Comparison of ENCODE assay signal across 9 cellular contexts in genomic region chr13:75357576-75358295, GRCh38.
DNase-seq lines count a peak whose midpoint lies in the region; ATAC-seq and TF ChIP-seq lines count a peak whose summit lies in the region.
"Had no signal": no experiment of that assay in that cellular context is flagged by ENCODE, and none has a peak within 500 bp of the region (broad histone marks: within the 10 kb centered on the region; RNA-seq: fewer than 3 reads in every experiment).

No MANE protein-coding gene starts in this region.

- H2AFZ ChIP-seq in Karpas-422 (ENCODE audit: low read length): no peak overlapping the region

- H3K9ac ChIP-seq in Karpas-422 (ENCODE audit: low read length): no peak overlapping the region

- peak; percentile 97 to 98 for ATAC-seq in activated naive CD4-positive, alpha-beta T cell treated with anti-CD3 and anti-CD28 coated beads, Interleukin-2, amount 50 U/mL, for 72 hours
- peak; percentile 46 for ATAC-seq in left ventricle myocardium superior

- H3K27me3 ChIP-seq in Karpas-422 (ENCODE audit: low read length) (no peaks in the 10 kb centered on the region), SJCRH30 (no peaks in the 10 kb centered on the region)

- H3K4me1 ChIP-seq in Karpas-422 (ENCODE audit: low read length) (no peaks in the 10 kb centered on the region), SJCRH30 (no peaks in the 10 kb centered on the region)

- peak; percentile 73 for TF ChIP-seq CTCF in GM12874 (IDR thresholded peaks at IDR 0.05; ENCODE audit: insufficient read depth, low read depth, low read length)

- no peaks in the 10 kb centered on the region for H3K9me2 ChIP-seq in Karpas-422 (replicated peaks; ENCODE audit: insufficient read depth, low read length)

- no peaks in the 10 kb centered on the region for H3K36me3 ChIP-seq in Karpas-422 (ENCODE audit: insufficient read depth, low read length)
- H3K36me3 ChIP-seq in SJCRH30: peaks cover 3% of the 10 kb centered on the region; the same call in 1 of the 2 replicates

- H3K27ac ChIP-seq in Karpas-422 (ENCODE audit: low read length) (no peak overlapping the region), SJCRH30 (no peak overlapping the region)
- H3K27ac ChIP-seq: epithelial cell of prostate had no signal

- H3K36me3 Mint-ChIP-seq in activated naive CD4-positive, alpha-beta T cell treated with anti-CD3 and anti-CD28 coated beads, Interleukin-2, amount 50 U/mL, for 72 hours: no peaks in the 10 kb centered on the region

- DNase-seq in H4 (ENCODE audit: low spot score): peak; percentile 72
- peak; percentile 82 for DNase-seq in Karpas-422
- peak; percentile 46 to 76 for DNase-seq in SJCRH30
- peak in 1 of 2 donors; percentile 43 for DNase-seq in activated naive CD4-positive, alpha-beta T cell treated with anti-CD3 and anti-CD28 coated beads, Interleukin-2, amount 50 U/mL, for 72 hours (ENCODE audit: low spot score in 2 of 2)
- no peak for DNase-seq in left ventricle myocardium superior
- peak; percentile 51 for DNase-seq in stimulated activated CD4-positive, alpha-beta T cell treated with anti-CD3 and anti-CD28 coated beads, Interleukin-2, amount 100 ng/mL, for 4 hours (ENCODE audit: low read depth)
- DNase-seq in NCI-H510A (lab: John Stamatoyannopoulos, UW): no peak

- H3K4me2 ChIP-seq in Karpas-422 (ENCODE audit: low read depth, low read length, poor library complexity, severe bottlenecking): no peak overlapping the region

- H3K4me3 ChIP-seq in Karpas-422 (ENCODE audit: low read length) (no peak overlapping the region), SJCRH30 (no peak overlapping the region)

- H3K79me2 ChIP-seq in Karpas-422 (ENCODE audit: low read length): no peaks in the 10 kb centered on the region

- no peak overlapping the region for H3K27ac Mint-ChIP-seq in activated naive CD4-positive, alpha-beta T cell treated with anti-CD3 and anti-CD28 coated beads, Interleukin-2, amount 50 U/mL, for 72 hours

- no peaks in the 10 kb centered on the region for H4K20me1 ChIP-seq in Karpas-422 (ENCODE audit: insufficient read depth, low read depth, low read length)

- H3K9me3 Mint-ChIP-seq in activated naive CD4-positive, alpha-beta T cell treated with anti-CD3 and anti-CD28 coated beads, Interleukin-2, amount 50 U/mL, for 72 hours: no peaks in the 10 kb centered on the region

- H3K9me3 ChIP-seq in Karpas-422 (ENCODE audit: low read length): no peaks in the 10 kb centered on the region
- no peaks in the 10 kb centered on the region for H3K9me3 ChIP-seq in SJCRH30 (replicated peaks)

- intact Hi-C loops in left ventricle myocardium superior (cut with micrococcal nuclease): no loop called here

Comparison
In these comparisons a context has a peak if more than half of its experiments do, and no peak if none do; other contexts are left out.
1. DNase-seq: peak in H4 (single experiment), Karpas-422 (single experiment), SJCRH30 (2 of 2) and stimulated activated CD4-positive, alpha-beta T cell treated with anti-CD3 and anti-CD28 coated beads, Interleukin-2, amount 100 ng/mL, for 4 hours (single experiment); none in left ventricle myocardium superior (single experiment) and NCI-H510A (single experiment).